Comparison of ENCODE assay signal across 8 cellular contexts in the genomic region with DNA sequence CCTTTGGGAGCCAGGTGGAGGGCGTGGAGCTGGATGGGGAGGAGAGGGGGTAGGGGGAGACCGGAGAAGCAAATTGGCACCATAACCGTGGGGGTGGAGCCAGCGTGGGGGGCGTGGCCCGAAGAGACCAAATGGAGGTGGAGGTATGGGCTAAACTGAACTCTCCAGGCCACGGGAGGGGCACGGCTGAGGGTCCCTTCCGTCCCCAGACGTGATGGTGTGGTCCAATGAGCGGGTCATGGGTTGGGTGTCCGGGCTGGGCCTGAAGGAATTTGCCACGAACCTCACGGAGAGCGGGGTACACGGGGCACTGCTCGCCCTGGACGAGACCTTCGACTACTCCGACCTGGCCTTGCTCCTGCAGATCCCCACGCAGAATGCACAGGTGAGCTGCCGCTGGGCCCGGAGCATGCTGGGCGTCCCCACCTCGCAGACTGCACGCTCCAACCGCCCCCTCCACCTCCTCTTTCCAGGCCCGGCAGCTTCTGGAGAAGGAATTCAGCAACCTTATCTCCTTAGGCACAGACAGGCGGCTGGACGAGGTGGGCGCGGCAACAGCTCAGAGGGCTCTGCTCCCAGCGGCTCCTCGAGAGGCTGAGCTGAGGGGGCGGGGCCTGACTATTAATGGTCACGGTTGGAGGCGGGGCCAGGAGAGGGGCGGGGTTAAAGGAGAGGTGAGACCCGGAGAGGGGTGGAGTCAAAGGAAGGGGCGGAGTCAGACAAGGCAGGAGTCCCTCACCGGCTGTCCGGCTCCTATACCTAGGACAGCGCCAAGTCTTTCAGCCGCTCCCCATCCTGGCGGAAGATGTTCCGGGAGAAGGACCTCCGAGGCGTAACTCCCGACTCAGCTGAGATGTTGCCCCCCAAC. TPM values are rescaled to one million over a fixed set of nuclear protein-coding genes. Genes with fewer than 3 reads are reported as not detected.
A peak's percentile ranks its signal among the peaks of the same experiment; 100 is the strongest.
DNase-seq lines count a peak whose midpoint lies in the region; ATAC-seq and TF ChIP-seq lines count a peak whose summit lies in the region.

No MANE protein-coding gene starts in this region.

- peaks cover 10% of the 10 kb centered on the region for H3K27me3 Mint-ChIP-seq in HFFc6 (ENCODE audit: insufficient read depth)
- H3K27me3 Mint-ChIP-seq in activated CD8-positive, alpha-beta T cell treated with anti-CD3 and anti-CD28 coated beads for 36 hours, result peaks cover 63% of the 10 kb centered on the region

- peaks cover 26% of the 10 kb centered on the region for H3K4me1 Mint-ChIP-seq in HFFc6 (ENCODE audit: low read depth)
- H3K4me1 Mint-ChIP-seq in activated CD8-positive, alpha-beta T cell treated with anti-CD3 and anti-CD28 coated beads for 36 hours (ENCODE audit: low read depth), result peaks cover 27% of the 10 kb centered on the region

- H3K36me3 ChIP-seq in left lung, result no peaks in the 10 kb centered on the region

- peak overlapping the region; percentile 48 to 99 (median 82) for H3K4me3 ChIP-seq in dorsolateral prefrontal cortex
- H3K4me3 ChIP-seq in left lung, result peak overlapping the region; percentile 61 to 64

- TF ChIP-seq CTCF in HFFc6 (IDR thresholded peaks at IDR 0.05) (no peak), dorsolateral prefrontal cortex (IDR thresholded peaks at IDR 0.05 in 54 of 56, conservative IDR thresholded peaks at IDR 0.05 in 2 of 56; ENCODE audit: low read depth in 1 of 56, partially characterized antibody in 56 of 56) (no peak), left lung (IDR thresholded peaks at IDR 0.05) (no peak)
- no peak for TF ChIP-seq CTCF in activated CD8-positive, alpha-beta T cell treated with anti-CD3 and anti-CD28 coated beads for 36 hours (IDR thresholded peaks at IDR 0.05)

- intact Hi-C loops in activated CD8-positive, alpha-beta T cell treated with anti-CD3 and anti-CD28 coated beads for 36 hours (cut with micrococcal nuclease), result loop anchor here (5.0 kb wide), 1 partner anchor 52 kb away; no protein-coding TSS in a partner anchor
- intact Hi-C loops in dorsolateral prefrontal cortex (cut with DNase I), result loop anchor here (5.0 kb wide), 3 partner anchors 37 to 58 kb away; partner anchors contain the start of gene LIN7B (in 2 of the 2)
- intact Hi-C loops in left lung (cut with DNase I), result loop anchor here in 1 of 2 donors (5.0 kb wide), 1 partner anchor 52 kb away; no protein-coding TSS in a partner anchor

- H3K36me3 Mint-ChIP-seq in HFFc6 (ENCODE audit: low read depth), result peaks cover 2% of the 10 kb centered on the region; the same call in 1 of the 2 replicates
- no peaks in the 10 kb centered on the region for H3K36me3 Mint-ChIP-seq in activated CD8-positive, alpha-beta T cell treated with anti-CD3 and anti-CD28 coated beads for 36 hours (ENCODE audit: low read depth)

- CTCF ChIA-PET in activated CD8-positive, alpha-beta T cell treated with anti-CD3 and anti-CD28 coated beads for 36 hours (lab: Charles Lee), result interaction anchor here (0.9 to 6.2 kb wide), 8 partner anchors 10 to 60 kb away, joined by 3 to 36 read pairs (median 4); partner anchors contain the start of gene LIN7B

- H3K27ac ChIP-seq in dorsolateral prefrontal cortex (peak overlapping the region in 54 of 59 donors; percentile 21 to 95 (median 83)), left lung (peak overlapping the region; percentile 70 to 73)

- POLR2A ChIA-PET in activated CD8-positive, alpha-beta T cell treated with anti-CD3 and anti-CD28 coated beads for 36 hours (lab: Charles Lee), result interaction anchor here (0.6 to 1.7 kb wide), 3 partner anchors 15 to 354 kb away, joined by 3 to 7 read pairs (median 3); no protein-coding TSS in a partner anchor

- DNase-seq in AG20443 (ENCODE audit: low spot score) (peak; percentile 96), HFFc6 (peak; percentile 89), NCI-H82 treated with DMSO at 0.1 percent for 48 hours (lab: John Stamatoyannopoulos, UW; ENCODE audit: unreplicated experiment) (peak; percentile 98), dorsolateral prefrontal cortex (peak; percentile 75 to 96 (median 92)), left lung (peak; percentile 94 to 97)
- peak; percentile 95 for DNase-seq in activated CD8-positive, alpha-beta T cell treated with anti-CD3 and anti-CD28 coated beads for 36 hours
- DNase-seq in stimulated activated CD4-positive, alpha-beta T cell treated with anti-CD3 and anti-CD28 coated beads, Interleukin-2, amount 100 ng/mL, for 4 hours (ENCODE audit: low read depth), result peak; percentile 67

- H3K4me1 ChIP-seq in left lung, result peaks cover 12 to 49% of the 10 kb centered on the region in 2 donors

- H3K9me3 Mint-ChIP-seq in HFFc6, result no peaks in the 10 kb centered on the region; the same call in 1 of the 2 replicates
- peaks cover 1% of the 10 kb centered on the region for H3K9me3 Mint-ChIP-seq in activated CD8-positive, alpha-beta T cell treated with anti-CD3 and anti-CD28 coated beads for 36 hours

- no peaks in the 10 kb centered on the region for H3K27me3 ChIP-seq in dorsolateral prefrontal cortex
- peaks cover 0 to 61% of the 10 kb centered on the region in 2 donors for H3K27me3 ChIP-seq in left lung

- peak overlapping the region; percentile 93 for H3K4me3 Mint-ChIP-seq in HFFc6
- peak overlapping the region; percentile 62 for H3K4me3 Mint-ChIP-seq in activated CD8-positive, alpha-beta T cell treated with anti-CD3 and anti-CD28 coated beads for 36 hours

- H3K27ac Mint-ChIP-seq in HFFc6, result 0 out of 2 replicates have a peak overlapping the region, but pooled peaks have one; percentile 31
- no peak overlapping the region for H3K27ac Mint-ChIP-seq in activated CD8-positive, alpha-beta T cell treated with anti-CD3 and anti-CD28 coated beads for 36 hours

- H3K9me3 ChIP-seq in left lung, result no peaks in the 10 kb centered on the region

- ATAC-seq in activated CD8-positive, alpha-beta T cell treated with anti-CD3 and anti-CD28 coated beads for 36 hours, result peak; percentile 68
- ATAC-seq in left lung, result peak; percentile 89
- no peak for ATAC-seq in HG02642 (IDR thresholded peaks at IDR 0.05; ENCODE audit: poor library complexity, unreplicated experiment)

RNA-seq across cellular contexts. Expression of gene HRC, which starts 6.2 kb away (rescaled TPM):
- not detected for total RNA-seq in HFFc6 (2021; fragmentation: NEBNext Ultra II Directional; extraction: Animal tissue kit (Norgen Biotek cat#: 25700))
- not detected for total RNA-seq in activated CD8-positive, alpha-beta T cell treated with anti-CD3 and anti-CD28 coated beads for 36 hours
- 1 to 10 TPM in 96 of 120 experiments, under 1 TPM in 24; 0.26 to 5.0 (median 1.5) TPM for total RNA-seq in dorsolateral prefrontal cortex
- total RNA-seq in left lung, result 1 to 10 TPM in 1 of 2 donors, under 1 TPM in 1; 0.26 to 1.5 TPM

RNA-seq across cellular contexts. Expression of gene TRPM4, which starts 8.6 kb away (rescaled TPM):
- 10 to 100 TPM; 25.5 to 32.5 (median 30.5) TPM for total RNA-seq in HFFc6 (2021; fragmentation: NEBNext Ultra II Directional; extraction: Animal tissue kit (Norgen Biotek cat#: 25700))
- total RNA-seq in activated CD8-positive, alpha-beta T cell treated with anti-CD3 and anti-CD28 coated beads for 36 hours, result under 1 TPM; 0.40 to 0.54 TPM
- 10 to 100 TPM in 119 of 120 experiments, 1 to 10 TPM in 1; 7.3 to 29.5 (median 16.3) TPM for total RNA-seq in dorsolateral prefrontal cortex
- 10 to 100 TPM; 32.5 to 61.7 TPM for total RNA-seq in left lung

RNA-seq across cellular contexts. Expression of gene PPFIA3, which starts 29.7 kb away (rescaled TPM):
- total RNA-seq in HFFc6 (2021; fragmentation: NEBNext Ultra II Directional; extraction: Animal tissue kit (Norgen Biotek cat#: 25700)), result 1 to 10 TPM; 1.9 to 2.4 (median 2.3) TPM
- 1 to 10 TPM; 3.9 to 5.1 TPM for total RNA-seq in activated CD8-positive, alpha-beta T cell treated with anti-CD3 and anti-CD28 coated beads for 36 hours
- total RNA-seq in dorsolateral prefrontal cortex, result 100 to 1,000 TPM in 3 of 120 experiments, 10 to 100 TPM in 117; 24.9 to 116 (median 84.0) TPM
- total RNA-seq in left lung, result 1 to 10 TPM; 6.6 to 7.5 TPM

RNA-seq across cellular contexts. Expression of gene C19orf73, which starts 30.1 kb away (rescaled TPM):
- total RNA-seq in HFFc6 (2021; fragmentation: NEBNext Ultra II Directional; extraction: Animal tissue kit (Norgen Biotek cat#: 25700)), result 1 to 10 TPM in 1 of 6 experiments, under 1 TPM in 5; 0.60 to 1.1 (median 0.71) TPM
- 1 to 10 TPM; 1.5 to 2.0 TPM for total RNA-seq in activated CD8-positive, alpha-beta T cell treated with anti-CD3 and anti-CD28 coated beads for 36 hours
- total RNA-seq in dorsolateral prefrontal cortex (1 to 10 TPM in 119 of 120 experiments, not detected in 1; 1.5 to 6.6 (median 3.2) TPM), left lung (1 to 10 TPM; 1.7 to 2.1 TPM)

RNA-seq across cellular contexts. Expression of gene LIN7B, which starts 34.8 kb away (rescaled TPM):
- total RNA-seq in HFFc6 (2021; fragmentation: NEBNext Ultra II Directional; extraction: Animal tissue kit (Norgen Biotek cat#: 25700)), result 10 to 100 TPM in 4 of 6 experiments, 1 to 10 TPM in 2; 9.3 to 12.7 (median 10.2) TPM
- 1 to 10 TPM; 2.1 to 4.4 TPM for total RNA-seq in activated CD8-positive, alpha-beta T cell treated with anti-CD3 and anti-CD28 coated beads for 36 hours
- 10 to 100 TPM; 15.5 to 61.0 (median 36.9) TPM for total RNA-seq in dorsolateral prefrontal cortex
- 1 to 10 TPM; 6.5 to 6.9 TPM for total RNA-seq in left lung

Comparison
In these comparisons a context has a peak if more than half of its experiments do, and no peak if none do; other contexts are left out.
1. RNA of gene TRPM4, which starts 8.6 kb away (total RNA-seq): 32.5 to 61.7 TPM in left lung, 25.5 to 32.5 TPM in HFFc6 and 7.3 to 29.5 TPM in dorsolateral prefrontal cortex; 0.40 to 0.54 TPM in activated CD8-positive, alpha-beta T cell treated with anti-CD3 and anti-CD28 coated beads for 36 hours; every median in the first group is over 4 times any median in the second.
2. Peak in every context shown above with its lines, with median percentiles within 50 percentile points of each other: DNase-seq.